ENCODE assay signal across 18 cellular contexts in genomic region chr14:74161526-74162158, GRCh38.
DNase-seq lines count a peak whose midpoint lies in the region; ATAC-seq and TF ChIP-seq lines count a peak whose summit lies in the region.
"Had no signal": no experiment of that assay in that cellular context is flagged by ENCODE, and none has a peak within 500 bp of the region (broad histone marks: within the 10 kb centered on the region; RNA-seq: fewer than 3 reads in every experiment).

No MANE protein-coding gene starts in this region.

- H3K4me3 ChIP-seq in H7 (ENCODE audit: insufficient read depth, low read depth, low read length): no peak overlapping the region
- no peak overlapping the region for H3K4me3 ChIP-seq in Caco-2 (ENCODE audit: low read depth, low read length)
- no peak overlapping the region for H3K4me3 ChIP-seq in dorsolateral prefrontal cortex
- H3K4me3 ChIP-seq: GM12878 had no signal

- H3K27me3 ChIP-seq in H7 (ENCODE audit: control insufficient read depth, insufficient read depth, low read length): no peaks in the 10 kb centered on the region
- no peaks in the 10 kb centered on the region for H3K27me3 ChIP-seq in Caco-2 (replicated peaks; ENCODE audit: control insufficient read depth, insufficient read depth, low read length)
- no peaks in the 10 kb centered on the region for H3K27me3 ChIP-seq in dorsolateral prefrontal cortex

- DNase-seq in H7 (peak; percentile 53), WTC11 (ENCODE audit: low spot score) (peak; percentile 65), iPS-NIHi11 (ENCODE audit: low spot score) (peak; percentile 64), progenitor cell of endocrine pancreas (ENCODE audit: low spot score, unreplicated experiment) (no peak), Caco-2 (no peak), T-helper 17 cell (no peak), dorsolateral prefrontal cortex (no peak)
- DNase-seq: CD8-positive, alpha-beta T cell; DMS153; GOT3; NCI-H1417; NCI-H1930; NCI-H2171; NCI-H446 treated with DMSO at 0.1 percent for 48 hours; SHP77 treated with DMSO at 0.1 percent for 48 hours had no signal

- H3K36me3 ChIP-seq in H7 (replicated peaks; ENCODE audit: control insufficient read depth, insufficient read depth, low read length) (no peaks in the 10 kb centered on the region; the same call in 1 of the 2 replicates), Caco-2 (ENCODE audit: control insufficient read depth, insufficient read depth, low read length) (no peaks in the 10 kb centered on the region)

- peak; percentile 99 for ATAC-seq in WTC11
- no peak for ATAC-seq in T-helper 17 cell
- ATAC-seq: CD8-positive, alpha-beta T cell; GM12878 had no signal

- H3K27ac Mint-ChIP-seq in WTC11: 0 out of 2 replicates have a peak overlapping the region, but pooled peaks have one; percentile 12
- H3K27ac Mint-ChIP-seq in progenitor cell of endocrine pancreas: peak overlapping the region; percentile 59
- no peak overlapping the region for H3K27ac Mint-ChIP-seq in Caco-2 (ENCODE audit: unreplicated experiment)
- H3K27ac Mint-ChIP-seq in T-helper 17 cell: no peak overlapping the region
- H3K27ac Mint-ChIP-seq: B cell; CD8-positive, alpha-beta T cell; IgD-negative memory B cell had no signal

- H3K4me1 ChIP-seq in Caco-2: no peaks in the 10 kb centered on the region

- POLR2A ChIA-PET in WTC11 (lab: Charles Lee) (no interaction called here), Caco-2 (lab: Charles Lee) (no interaction called here)

- H3K36me3 Mint-ChIP-seq in WTC11 (peaks cover 5% of the 10 kb centered on the region; the same call in 1 of the 2 replicates), progenitor cell of endocrine pancreas (ENCODE audit: insufficient read depth) (peaks cover 3% of the 10 kb centered on the region), Caco-2 (ENCODE audit: insufficient read depth, unreplicated experiment) (peaks cover 6% of the 10 kb centered on the region), T-helper 17 cell (ENCODE audit: low read depth) (peaks cover 2% of the 10 kb centered on the region)

- H3K9me3 Mint-ChIP-seq in WTC11: no peaks in the 10 kb centered on the region
- no peaks in the 10 kb centered on the region for H3K9me3 Mint-ChIP-seq in progenitor cell of endocrine pancreas (ENCODE audit: low read depth)
- no peaks in the 10 kb centered on the region for H3K9me3 Mint-ChIP-seq in Caco-2 (ENCODE audit: unreplicated experiment)
- H3K9me3 Mint-ChIP-seq: CD8-positive, alpha-beta T cell; IgD-negative memory B cell had no signal

- no peak overlapping the region for H3K27ac ChIP-seq in dorsolateral prefrontal cortex

- H3K27me3 Mint-ChIP-seq in WTC11 (ENCODE audit: low read depth): no peaks in the 10 kb centered on the region
- no peaks in the 10 kb centered on the region for H3K27me3 Mint-ChIP-seq in progenitor cell of endocrine pancreas
- H3K27me3 Mint-ChIP-seq in Caco-2 (ENCODE audit: insufficient read depth, unreplicated experiment): no peaks in the 10 kb centered on the region
- H3K27me3 Mint-ChIP-seq in T-helper 17 cell: no peaks in the 10 kb centered on the region
- H3K27me3 Mint-ChIP-seq: B cell, IgD-negative memory B cell had no signal

- H3K4me1 Mint-ChIP-seq in WTC11: peaks cover 4% of the 10 kb centered on the region; the same call in 1 of the 2 replicates
- H3K4me1 Mint-ChIP-seq in progenitor cell of endocrine pancreas (ENCODE audit: low read depth): no peaks in the 10 kb centered on the region
- no peaks in the 10 kb centered on the region for H3K4me1 Mint-ChIP-seq in Caco-2 (ENCODE audit: low read depth, unreplicated experiment)
- peaks cover 4% of the 10 kb centered on the region for H3K4me1 Mint-ChIP-seq in T-helper 17 cell
- H3K4me1 Mint-ChIP-seq: B cell, IgD-negative memory B cell had no signal

- CTCF ChIA-PET in WTC11 (lab: Charles Lee): interaction anchor here (0.5 to 1.3 kb wide), 5 partner anchors 26 to 332 kb away, joined by 3 to 5 read pairs (median 3); partner anchors contain the start of gene NPC2
- CTCF ChIA-PET in Caco-2 (lab: Charles Lee): no interaction called here

- H3K9me3 ChIP-seq in Caco-2 (no peaks in the 10 kb centered on the region), T-helper 17 cell (ENCODE audit: control insufficient read depth, low read length, poor library complexity, severe bottlenecking) (no peaks in the 10 kb centered on the region)

- BruUV-seq in Caco-2 (replicated peaks; lab: Mats Ljungman, UMichigan): no TSS peak

- TF ChIP-seq CTCF in WTC11 (IDR thresholded peaks at IDR 0.05) (no peak), progenitor cell of endocrine pancreas (IDR thresholded peaks at IDR 0.05; ENCODE audit: unreplicated experiment) (no peak), Caco-2 (IDR thresholded peaks at IDR 0.05; ENCODE audit: insufficient read depth in 1 of 2, low read depth in 1 of 2, low read length in 1 of 2, severe bottlenecking in 1 of 2, unreplicated experiment in 1 of 2) (no peak), dorsolateral prefrontal cortex (IDR thresholded peaks at IDR 0.05 in 54 of 56, conservative IDR thresholded peaks at IDR 0.05 in 2 of 56; ENCODE audit: low read depth in 1 of 56, partially characterized antibody in 56 of 56) (no peak)

- intact Hi-C loops in Caco-2 (cut with micrococcal nuclease; ENCODE audit: unreplicated experiment) (no loop called here), dorsolateral prefrontal cortex (cut with DNase I) (no loop called here)

- H3K4me3 Mint-ChIP-seq in WTC11: no peak overlapping the region
- H3K4me3 Mint-ChIP-seq in progenitor cell of endocrine pancreas (ENCODE audit: low read depth): no peak overlapping the region
- H3K4me3 Mint-ChIP-seq in Caco-2 (ENCODE audit: unreplicated experiment): no peak overlapping the region
- no peak overlapping the region for H3K4me3 Mint-ChIP-seq in T-helper 17 cell
- H3K4me3 Mint-ChIP-seq: B cell; CD8-positive, alpha-beta T cell; IgD-negative memory B cell had no signal

TF ChIP-seq in WTC11, 78 proteins besides CTCF, POLR2A, EP300 and RAD21:
- TF ChIP-seq, protein P1, sequence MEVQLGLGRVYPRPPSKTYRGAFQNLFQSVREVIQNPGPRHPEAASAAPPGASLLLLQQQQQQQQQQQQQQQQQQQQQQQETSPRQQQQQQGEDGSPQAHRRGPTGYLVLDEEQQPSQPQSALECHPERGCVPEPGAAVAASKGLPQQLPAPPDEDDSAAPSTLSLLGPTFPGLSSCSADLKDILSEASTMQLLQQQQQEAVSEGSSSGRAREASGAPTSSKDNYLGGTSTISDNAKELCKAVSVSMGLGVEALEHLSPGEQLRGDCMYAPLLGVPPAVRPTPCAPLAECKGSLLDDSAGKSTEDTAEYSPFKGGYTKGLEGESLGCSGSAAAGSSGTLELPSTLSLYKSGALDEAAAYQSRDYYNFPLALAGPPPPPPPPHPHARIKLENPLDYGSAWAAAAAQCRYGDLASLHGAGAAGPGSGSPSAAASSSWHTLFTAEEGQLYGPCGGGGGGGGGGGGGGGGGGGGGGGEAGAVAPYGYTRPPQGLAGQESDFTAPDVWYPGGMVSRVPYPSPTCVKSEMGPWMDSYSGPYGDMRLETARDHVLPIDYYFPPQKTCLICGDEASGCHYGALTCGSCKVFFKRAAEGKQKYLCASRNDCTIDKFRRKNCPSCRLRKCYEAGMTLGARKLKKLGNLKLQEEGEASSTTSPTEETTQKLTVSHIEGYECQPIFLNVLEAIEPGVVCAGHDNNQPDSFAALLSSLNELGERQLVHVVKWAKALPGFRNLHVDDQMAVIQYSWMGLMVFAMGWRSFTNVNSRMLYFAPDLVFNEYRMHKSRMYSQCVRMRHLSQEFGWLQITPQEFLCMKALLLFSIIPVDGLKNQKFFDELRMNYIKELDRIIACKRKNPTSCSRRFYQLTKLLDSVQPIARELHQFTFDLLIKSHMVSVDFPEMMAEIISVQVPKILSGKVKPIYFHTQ (CRISPR knock-in tag; IDR thresholded peaks at IDR 0.05): no peak

Comparison
In these comparisons a context has a peak if more than half of its experiments do, and no peak if none do; other contexts are left out.
1. DNase-seq: peak in H7 (single experiment), WTC11 (single experiment) and iPS-NIHi11 (single experiment); none in progenitor cell of endocrine pancreas (single experiment), Caco-2 (0 of 2), T-helper 17 cell (0 of 3) and dorsolateral prefrontal cortex (0 of 10).
2. H3K27ac Mint-ChIP-seq: peak in WTC11 (single experiment) and progenitor cell of endocrine pancreas (single experiment); none in Caco-2 (single experiment) and T-helper 17 cell (single experiment).